11 cellular contexts compared by ENCODE assay signal in genomic region chr5:125575561-125576504, GRCh38.
DNase-seq lines count a peak whose midpoint lies in the region; ATAC-seq and TF ChIP-seq lines count a peak whose summit lies in the region.
"Had no signal": no experiment of that assay in that cellular context is flagged by ENCODE, and none has a peak within 500 bp of the region (broad histone marks: within the 10 kb centered on the region; RNA-seq: fewer than 3 reads in every experiment).

No MANE protein-coding gene starts in this region.

- peak in 1 of 2 donors; percentile 10 for TF ChIP-seq CTCF in fibroblast of lung (conservative IDR thresholded peaks at IDR 0.05 in 1 of 2, IDR thresholded peaks at IDR 0.05 in 1 of 2; ENCODE audit: low read depth in 1 of 2, low read length in 2 of 2)

- ATAC-seq in GM18858 (IDR thresholded peaks at IDR 0.05; ENCODE audit: unreplicated experiment) (no peak), GM19455 (IDR thresholded peaks at IDR 0.05; ENCODE audit: unreplicated experiment) (no peak), GM21737 (IDR thresholded peaks at IDR 0.05; ENCODE audit: unreplicated experiment) (no peak)
- ATAC-seq: T-helper 17 cell had no signal

- H3K36me3 ChIP-seq in H7 (replicated peaks; ENCODE audit: control insufficient read depth, insufficient read depth, low read length): no peaks in the 10 kb centered on the region
- H3K36me3 ChIP-seq in fibroblast of lung (ENCODE audit: control insufficient read depth, insufficient read depth, low read length): no peaks in the 10 kb centered on the region

- H3K4me1 ChIP-seq in fibroblast of lung (ENCODE audit: control insufficient read depth, extremely low read depth, insufficient read depth, low read length): no peaks in the 10 kb centered on the region

- no peaks in the 10 kb centered on the region for H4K20me1 ChIP-seq in fibroblast of lung (ENCODE audit: control insufficient read depth, extremely low read depth, insufficient read depth, low read length)

- H3K4me2 ChIP-seq in fibroblast of lung (ENCODE audit: extremely low read depth, insufficient read depth, low read length): no peak overlapping the region

- H3K79me2 ChIP-seq in fibroblast of lung (ENCODE audit: control insufficient read depth, insufficient read depth, low read length): no peaks in the 10 kb centered on the region

- H3K4me3 ChIP-seq in H7 (ENCODE audit: insufficient read depth, low read depth, low read length) (no peak overlapping the region), fibroblast of lung (replicated peaks in 1 of 4; ENCODE audit: control extremely low read depth in 1 of 4, insufficient read depth in 1 of 4, low read depth in 3 of 4, low read length in 4 of 4) (no peak overlapping the region)

- H3K27me3 ChIP-seq in H7 (ENCODE audit: control insufficient read depth, insufficient read depth, low read length) (no peaks in the 10 kb centered on the region), fibroblast of lung (ENCODE audit: control insufficient read depth, insufficient read depth, low read length) (no peaks in the 10 kb centered on the region)

- DNase-seq in H7 (peak; percentile 26), NCI-H748 (lab: John Stamatoyannopoulos, UW; ENCODE audit: unreplicated experiment) (peak; percentile 85), fibroblast of lung (ENCODE audit: low read depth in 2 of 2) (peak; percentile 49 to 59), pons (ENCODE audit: low spot score) (peak; percentile 83), NOMO-1 treated with DMSO at 0.1 percent for 48 hours (lab: John Stamatoyannopoulos, UW; ENCODE audit: unreplicated experiment) (no peak)
- DNase-seq: activated naive CD4-positive, alpha-beta T cell treated with anti-CD3 and anti-CD28 coated beads for 36 hours; KBM-7; T-helper 17 cell had no signal

- H3K9ac ChIP-seq in fibroblast of lung (ENCODE audit: insufficient read depth, low read length): no peak overlapping the region

- no peaks in the 10 kb centered on the region for H3K9me3 ChIP-seq in fibroblast of lung (ENCODE audit: control insufficient read depth, insufficient read depth, low read depth, low read length)

- peak overlapping the region; percentile 1 for H2AFZ ChIP-seq in fibroblast of lung (ENCODE audit: low read length)

- H3K27ac ChIP-seq in fibroblast of lung (ENCODE audit: insufficient read depth, low read length): no peak overlapping the region
